Comparison of ENCODE assay signal across 8 cellular contexts in genomic region chr2:218074031-218074430, GRCh38. TPM values are rescaled to one million over a fixed set of nuclear protein-coding genes. Genes with fewer than 3 reads are reported as not detected.
DNase-seq lines count a peak whose midpoint lies in the region; ATAC-seq, FAIRE-seq and TF ChIP-seq lines count a peak whose summit lies in the region.

No MANE protein-coding gene starts in this region.

- TF ChIP-seq RAD21 in HepG2 (CRISPR knock-in tag; IDR thresholded peaks at IDR 0.05): no peak

- FAIRE-seq in HepG2 (lab: Jason Lieb, UNC): peak; percentile 23

- no peak for TF ChIP-seq EP300 in HepG2 (IDR thresholded peaks at IDR 0.05; ENCODE audit: low read depth in 2 of 2, low read length in 2 of 2)
- TF ChIP-seq EP300 in HepG2 (CRISPR knock-in tag; IDR thresholded peaks at IDR 0.05; ENCODE audit: borderline replicate concordance): no peak

- H3K9ac ChIP-seq in HepG2 (ENCODE audit: insufficient read depth, low read depth, low read length): no peak overlapping the region

- no peak overlapping the region for H3K4me2 ChIP-seq in HepG2 (ENCODE audit: low read depth, low read length)

- H3K4me1 Mint-ChIP-seq in activated naive CD8-positive, alpha-beta T cell treated with anti-CD3 and anti-CD28 coated beads for 36 hours: no peaks in the 10 kb centered on the region

- H3K9me3 ChIP-seq in HepG2 (ENCODE audit: low read length): no peaks in the 10 kb centered on the region

- no peaks in the 10 kb centered on the region for H3K79me2 ChIP-seq in HepG2 (ENCODE audit: insufficient read depth, low read length)

- CTCF ChIA-PET in HepG2 (lab: Yijun Ruan, JAX; ENCODE audit: low intra/inter-chr PET ratio, low total read pairs): no interaction called here

- POLR2A ChIA-PET in HepG2 (lab: Yijun Ruan, JAX): no interaction called here

- H3K9me3 Mint-ChIP-seq in activated naive CD8-positive, alpha-beta T cell treated with anti-CD3 and anti-CD28 coated beads for 36 hours: no peaks in the 10 kb centered on the region

- no peak overlapping the region for H3K27ac ChIP-seq in HepG2 (ENCODE audit: extremely low read length, insufficient read depth, low read length)

- 19% methylated on average over 7 of the region's 7 CpGs for WGBS in HepG2 (ENCODE audit: low lambda C conversion rate)

- H3K4me3 ChIP-seq in HepG2 (replicated peaks in 1 of 3; ENCODE audit: insufficient read depth in 1 of 3, low read depth in 2 of 3, low read length in 3 of 3): no peak overlapping the region

- TF ChIP-seq POLR2A in HepG2 (IDR thresholded peaks at IDR 0.05; ENCODE audit: insufficient read depth in 1 of 2, low read depth in 2 of 2, low read length in 2 of 2): no peak

- peak; percentile 43 for DNase-seq in SIG-M5 treated with dmso at 0.1 percent for 504 hours (lab: John Stamatoyannopoulos, UW; ENCODE audit: unreplicated experiment)
- DNase-seq in SIG-M5 (lab: John Stamatoyannopoulos, UW): no peak
- peak; percentile 61 for DNase-seq in KBM-7
- DNase-seq in activated naive CD8-positive, alpha-beta T cell treated with anti-CD3 and anti-CD28 coated beads for 36 hours: peak; percentile 34
- DNase-seq in HepG2 (ENCODE audit: low spot score): peak; percentile 40
- DNase-seq in omental fat pad (ENCODE audit: low spot score): no peak

- intact Hi-C loops in HepG2 (cut with micrococcal nuclease; ENCODE audit: unreplicated experiment): no loop called here

- H3K27me3 ChIP-seq in HepG2 (ENCODE audit: control insufficient read depth in 1 of 2, insufficient read depth in 2 of 2, low read length in 2 of 2): peaks cover 8 to 78% of the 10 kb centered on the region in 2 experiments; a peak in 4 of 5 replicates

- no peak overlapping the region for H3K27ac Mint-ChIP-seq in activated naive CD8-positive, alpha-beta T cell treated with anti-CD3 and anti-CD28 coated beads for 36 hours

- H4K20me1 ChIP-seq in HepG2 (ENCODE audit: insufficient read depth, low read length): no peaks in the 10 kb centered on the region

- H3K36me3 ChIP-seq in HepG2 (replicated peaks in 1 of 2; ENCODE audit: control insufficient read depth in 1 of 2, insufficient read depth in 2 of 2, low read length in 2 of 2): no peaks in the 10 kb centered on the region; a peak in 1 of 5 replicates

- H3K36me3 Mint-ChIP-seq in activated naive CD8-positive, alpha-beta T cell treated with anti-CD3 and anti-CD28 coated beads for 36 hours: no peaks in the 10 kb centered on the region

- H3K27me3 Mint-ChIP-seq in activated naive CD8-positive, alpha-beta T cell treated with anti-CD3 and anti-CD28 coated beads for 36 hours: no peaks in the 10 kb centered on the region

- H2AFZ ChIP-seq in HepG2 (ENCODE audit: low read length): no peak overlapping the region

- no peak overlapping the region for H3K4me3 Mint-ChIP-seq in activated naive CD8-positive, alpha-beta T cell treated with anti-CD3 and anti-CD28 coated beads for 36 hours

- TF ChIP-seq CTCF in HepG2 (CRISPR knock-in tag; IDR thresholded peaks at IDR 0.05) (peak; percentile 71), omental fat pad (IDR thresholded peaks at IDR 0.05) (no peak)

- in situ Hi-C loops in KBM-7 (cut with MboI; ENCODE audit: low pct_unique_long_range_greater_than_20kb, low sequenced_read_pairs): no loop called here
- in situ Hi-C loops in HepG2 (cut with HindIII; ENCODE audit: extremely low pct_ligation_motif_present, low pct_unique_long_range_greater_than_20kb): no loop called here

- BruUV-seq in HepG2 (replicated peaks; lab: Mats Ljungman, UMichigan): no TSS peak

- ATAC-seq in HepG2 (peak; percentile 76), omental fat pad (ENCODE audit: low FRiP score) (no peak), GM18519 (IDR thresholded peaks at IDR 0.05; ENCODE audit: low FRiP score, unreplicated experiment) (no peak), HG03469 (IDR thresholded peaks at IDR 0.05; ENCODE audit: unreplicated experiment) (no peak)

- no peaks in the 10 kb centered on the region for H3K4me1 ChIP-seq in HepG2 (ENCODE audit: insufficient read depth, low read length)

TF ChIP-seq in HepG2, 621 proteins besides CTCF, POLR2A, EP300 and RAD21:
- TF ChIP-seq MAF1 (CRISPR knock-in tag; IDR thresholded peaks at IDR 0.05; ENCODE audit: borderline replicate concordance) (no peak), XRCC5 (optimal IDR thresholded peaks at IDR 0.05; ENCODE audit: low read length) (peak; percentile 84)

RNA-seq across cellular contexts. Expression of gene RUFY4, which starts 5.0 kb away (rescaled TPM):
- 1 to 10 TPM; 1.6 to 2.0 TPM for total RNA-seq in activated naive CD8-positive, alpha-beta T cell treated with anti-CD3 and anti-CD28 coated beads for 36 hours
- not detected in 2 replicates for total RNA-seq in HepG2 (2016; rRNA removed; fragmentation: Illumina TruSeq; extraction: Trizol)
- total RNA-seq in HepG2 (2016; cell fraction: cytosol; rRNA removed; fragmentation: Illumina TruSeq; extraction: Trizol; ENCODE audit: low read depth): not detected in 2 replicates
- total RNA-seq in HepG2 (2016; cell fraction: insoluble cytoplasmic fraction; rRNA removed; fragmentation: Illumina TruSeq; extraction: Trizol): not detected in 2 replicates
- total RNA-seq in HepG2 (2016; cell fraction: membrane; rRNA removed; fragmentation: Illumina TruSeq; extraction: Trizol): not detected in 2 replicates
- total RNA-seq in HepG2 (2016; cell fraction: nucleus; rRNA removed; fragmentation: Illumina TruSeq; extraction: Trizol): not detected in 2 replicates
- polyA plus RNA-seq in HepG2 (2011; rRNA removed): not detected in 2 replicates
- polyA plus RNA-seq in HepG2 (2011; cell fraction: cytosol; rRNA removed): not detected in 2 replicates
- polyA plus RNA-seq in HepG2 (2011; cell fraction: nucleus; rRNA removed): 0.05 and 0.19 TPM in 2 replicates
- polyA plus RNA-seq in HepG2 (2012): not detected in 2 replicates
- not detected in 2 replicates for polyA plus RNA-seq in HepG2 (2016; cell fraction: cytosol; fragmentation: Illumina TruSeq; extraction: Trizol; ENCODE audit: low read depth)
- polyA plus RNA-seq in HepG2 (2016; cell fraction: insoluble cytoplasmic fraction; fragmentation: Illumina TruSeq; extraction: Trizol; ENCODE audit: low read depth): not detected in 2 replicates
- polyA plus RNA-seq in HepG2 (2016; cell fraction: membrane; fragmentation: Illumina TruSeq; extraction: Trizol; ENCODE audit: low read depth): not detected in 2 replicates
- not detected in 2 replicates for polyA plus RNA-seq in HepG2 (2016; cell fraction: nucleus; fragmentation: Illumina TruSeq; extraction: Trizol; ENCODE audit: insufficient read depth, low read depth)
- polyA minus RNA-seq in HepG2 (2011; rRNA and poly(A)+ RNA removed; ENCODE audit: low replicate concordance): 0.33 TPM in 1 of 2 replicates, not detected in the other
- not detected in 2 replicates for polyA minus RNA-seq in HepG2 (2011; cell fraction: cytosol; rRNA and poly(A)+ RNA removed)
- not detected in 2 replicates for polyA minus RNA-seq in HepG2 (2011; cell fraction: nucleus; rRNA and poly(A)+ RNA removed)
- under 1 TPM in 2 of 4 donors, not detected in 2; 0.60 to 0.95 TPM for total RNA-seq in omental fat pad

RNA-seq across cellular contexts. Expression of gene CXCR2, which starts 51.8 kb away (rescaled TPM):
- total RNA-seq in activated naive CD8-positive, alpha-beta T cell treated with anti-CD3 and anti-CD28 coated beads for 36 hours: 1 to 10 TPM in 1 of 2 experiments, under 1 TPM in 1; 0.31 to 1.2 TPM
- total RNA-seq in HepG2 (2016; rRNA removed; fragmentation: Illumina TruSeq; extraction: Trizol): not detected in 2 replicates
- not detected in 2 replicates for total RNA-seq in HepG2 (2016; cell fraction: cytosol; rRNA removed; fragmentation: Illumina TruSeq; extraction: Trizol; ENCODE audit: low read depth)
- total RNA-seq in HepG2 (2016; cell fraction: insoluble cytoplasmic fraction; rRNA removed; fragmentation: Illumina TruSeq; extraction: Trizol): not detected in 2 replicates
- not detected in 2 replicates for total RNA-seq in HepG2 (2016; cell fraction: membrane; rRNA removed; fragmentation: Illumina TruSeq; extraction: Trizol)
- not detected in 2 replicates for total RNA-seq in HepG2 (2016; cell fraction: nucleus; rRNA removed; fragmentation: Illumina TruSeq; extraction: Trizol)
- not detected in 2 replicates for polyA plus RNA-seq in HepG2 (2011; rRNA removed)
- not detected in 2 replicates for polyA plus RNA-seq in HepG2 (2011; cell fraction: cytosol; rRNA removed)
- not detected in 2 replicates for polyA plus RNA-seq in HepG2 (2011; cell fraction: nucleus; rRNA removed)
- not detected in 2 replicates for polyA plus RNA-seq in HepG2 (2012)
- polyA plus RNA-seq in HepG2 (2016; cell fraction: cytosol; fragmentation: Illumina TruSeq; extraction: Trizol; ENCODE audit: low read depth): not detected in 2 replicates
- polyA plus RNA-seq in HepG2 (2016; cell fraction: insoluble cytoplasmic fraction; fragmentation: Illumina TruSeq; extraction: Trizol; ENCODE audit: low read depth): not detected in 2 replicates
- not detected in 2 replicates for polyA plus RNA-seq in HepG2 (2016; cell fraction: membrane; fragmentation: Illumina TruSeq; extraction: Trizol; ENCODE audit: low read depth)
- polyA plus RNA-seq in HepG2 (2016; cell fraction: nucleus; fragmentation: Illumina TruSeq; extraction: Trizol; ENCODE audit: insufficient read depth, low read depth): not detected in 2 replicates
- polyA minus RNA-seq in HepG2 (2011; rRNA and poly(A)+ RNA removed; ENCODE audit: low replicate concordance): 0.65 TPM in 1 of 2 replicates, not detected in the other
- polyA minus RNA-seq in HepG2 (2011; cell fraction: cytosol; rRNA and poly(A)+ RNA removed): not detected in 2 replicates
- not detected in 2 replicates for polyA minus RNA-seq in HepG2 (2011; cell fraction: nucleus; rRNA and poly(A)+ RNA removed)
- total RNA-seq in omental fat pad: 10 to 100 TPM in 1 of 4 donors, 1 to 10 TPM in 1, under 1 TPM in 2; 0.28 to 19.2 (median 1.3) TPM

Comparison
In these comparisons a context has a peak if more than half of its experiments do, and no peak if none do; other contexts are left out.
1. DNase-seq: peak in SIG-M5 treated with dmso at 0.1 percent for 504 hours (single experiment), KBM-7 (single experiment), activated naive CD8-positive, alpha-beta T cell treated with anti-CD3 and anti-CD28 coated beads for 36 hours (single experiment) and HepG2 (single experiment); none in SIG-M5 (single experiment) and omental fat pad (single experiment).